Comparison of ENCODE assay signal across 8 cellular contexts in the genomic region with DNA sequence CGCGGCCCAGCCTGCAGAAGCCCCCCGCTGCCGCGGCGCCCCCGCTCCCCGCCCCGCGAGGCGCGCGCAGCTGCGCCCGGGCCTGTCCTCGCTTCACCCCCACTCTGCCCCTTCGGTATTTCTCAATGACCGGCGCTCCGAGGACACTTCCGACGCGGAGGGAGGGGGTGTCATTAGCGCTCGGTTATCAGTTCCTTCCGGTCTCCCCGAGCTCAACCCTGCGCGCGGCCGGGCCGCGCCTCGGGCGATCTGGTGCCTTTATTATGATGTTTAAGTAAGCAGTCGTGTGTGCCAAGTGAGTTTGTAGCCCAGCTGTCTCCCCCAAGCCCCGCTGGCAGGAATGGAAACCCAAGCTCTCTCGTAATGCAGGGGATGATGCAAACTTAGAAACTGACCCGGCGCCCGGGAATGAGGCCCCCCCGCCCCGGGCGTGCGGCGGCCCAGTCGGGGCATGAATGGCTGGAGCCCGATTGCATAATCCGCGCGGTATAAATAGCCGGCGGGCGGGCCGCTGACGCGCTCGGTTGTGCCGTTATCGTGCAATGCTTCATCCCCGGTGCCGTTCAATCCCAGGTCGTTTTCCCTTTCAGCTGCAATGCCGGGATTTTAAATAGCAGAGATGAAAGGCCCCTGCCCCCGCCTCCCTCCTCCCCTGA. TPM values are rescaled to one million over a fixed set of nuclear protein-coding genes. Genes with fewer than 3 reads are reported as not detected.
A peak's percentile ranks its signal among the peaks of the same experiment; 100 is the strongest.
DNase-seq lines count a peak whose midpoint lies in the region; TF ChIP-seq lines count a peak whose summit lies in the region.

No MANE protein-coding gene starts in this region.

- H3K4me2 ChIP-seq in Loucy (ENCODE audit: low read depth, low read length, poor library complexity, severe bottlenecking) (peak overlapping the region; percentile 94), osteoblast (ENCODE audit: insufficient read depth, low read length) (peak overlapping the region; percentile 89)

- intact Hi-C loops in adrenal gland (cut with DNase I) (loop anchor here in 1 of 2 donors (5.0 to 10.0 kb wide), 2 partner anchors 116 to 171 kb away; no protein-coding TSS in a partner anchor), cardiac septum (cut with DNase I) (loop anchor here (5.0 kb wide), 2 partner anchors 111 to 209 kb away; a partner anchor contains a TSS)

- H3K36me3 ChIP-seq in H7 (replicated peaks; ENCODE audit: control insufficient read depth, insufficient read depth, low read length): no peaks in the 10 kb centered on the region
- H3K36me3 ChIP-seq in Loucy (ENCODE audit: insufficient read depth, low read length): no peaks in the 10 kb centered on the region
- H3K36me3 ChIP-seq in SJCRH30: no peaks in the 10 kb centered on the region
- H3K36me3 ChIP-seq in adrenal gland (replicated peaks in 1 of 2): no peaks in the 10 kb centered on the region
- no peaks in the 10 kb centered on the region for H3K36me3 ChIP-seq in osteoblast (ENCODE audit: insufficient read depth, low read length)

- no peaks in the 10 kb centered on the region for H3K9me3 ChIP-seq in Loucy (ENCODE audit: insufficient read depth, low read depth, low read length)
- H3K9me3 ChIP-seq in SJCRH30 (replicated peaks): no peaks in the 10 kb centered on the region
- no peaks in the 10 kb centered on the region for H3K9me3 ChIP-seq in adrenal gland (replicated peaks in 1 of 3)
- no peaks in the 10 kb centered on the region for H3K9me3 ChIP-seq in osteoblast (ENCODE audit: low read depth, low read length)

- TF ChIP-seq CTCF in Loucy (conservative IDR thresholded peaks at IDR 0.05; ENCODE audit: low read length) (no peak), adrenal gland (IDR thresholded peaks at IDR 0.05) (no peak), osteoblast (IDR thresholded peaks at IDR 0.05; ENCODE audit: extremely low read depth, low read depth, low read length) (no peak)

- WGBS in adrenal gland, 4 donors: 0 to 2% (median 1%) methylated on average over 6 to 65 of the region's 65 CpGs

- TF ChIP-seq POLR2A in adrenal gland (IDR thresholded peaks at IDR 0.05): peak; percentile 63 to 78

- peak overlapping the region; percentile 75 for H3K27ac ChIP-seq in SJCRH30
- H3K27ac ChIP-seq in adrenal gland: peak overlapping the region; percentile 73 to 99 (median 97)
- peak overlapping the region; percentile 93 for H3K27ac ChIP-seq in osteoblast (ENCODE audit: low read depth, low read length)

- peak; percentile 87 for DNase-seq in GM04503 (ENCODE audit: low read depth)
- peak; percentile 84 for DNase-seq in H7
- peak; percentile 93 to 94 for DNase-seq in SJCRH30
- DNase-seq in adrenal gland: peak; percentile 91 to 97 (median 93)
- peak; percentile 95 for DNase-seq in cardiac septum (ENCODE audit: low spot score)
- DNase-seq in osteoblast (ENCODE audit: insufficient read length, low spot score, missing footprints): peak; percentile 99
- no peak for DNase-seq in NCI-H128 (lab: John Stamatoyannopoulos, UW; ENCODE audit: unreplicated experiment)

- no peaks in the 10 kb centered on the region for H3K9me2 ChIP-seq in Loucy (replicated peaks; ENCODE audit: low read depth, low read length)

- H3K4me3 ChIP-seq in H7 (ENCODE audit: insufficient read depth, low read depth, low read length): peak overlapping the region; percentile 83
- peak overlapping the region; percentile 80 for H3K4me3 ChIP-seq in Loucy (ENCODE audit: low read length, poor library complexity, severe bottlenecking)
- peak overlapping the region; percentile 66 for H3K4me3 ChIP-seq in SJCRH30
- H3K4me3 ChIP-seq in adrenal gland: peak overlapping the region; percentile 39 to 83 (median 63)
- peak overlapping the region; percentile 79 for H3K4me3 ChIP-seq in osteoblast (ENCODE audit: insufficient read depth, low read length)

- H4K20me1 ChIP-seq in Loucy (ENCODE audit: insufficient read depth, low read length, poor library complexity, severe bottlenecking) (no peaks in the 10 kb centered on the region), osteoblast (ENCODE audit: insufficient read depth, low read length) (no peaks in the 10 kb centered on the region)

- H3F3A ChIP-seq in Loucy (ENCODE audit: low read depth): peaks cover 7% of the 10 kb centered on the region; the same call in 1 of the 2 replicates

- H3K4me1 ChIP-seq in Loucy (ENCODE audit: insufficient read depth, low read length, poor library complexity, severe bottlenecking) (peaks cover 17% of the 10 kb centered on the region), SJCRH30 (peaks cover 4% of the 10 kb centered on the region; the same call in 1 of the 2 replicates), adrenal gland (replicated peaks in 1 of 2) (peaks cover 9 to 17% of the 10 kb centered on the region in 2 donors), osteoblast (ENCODE audit: insufficient read depth, low read length) (peaks cover 14% of the 10 kb centered on the region)

- H3K27me3 ChIP-seq in H7 (ENCODE audit: control insufficient read depth, insufficient read depth, low read length) (peaks cover 9% of the 10 kb centered on the region; the same call in 1 of the 2 replicates), Loucy (ENCODE audit: insufficient read depth, low read length, poor library complexity, severe bottlenecking) (peaks cover 6% of the 10 kb centered on the region), SJCRH30 (no peaks in the 10 kb centered on the region), adrenal gland (no peaks in the 10 kb centered on the region), osteoblast (ENCODE audit: insufficient read depth, low read length) (no peaks in the 10 kb centered on the region)

- peak overlapping the region; percentile 64 for H3K9ac ChIP-seq in Loucy (ENCODE audit: low read depth, low read length, poor library complexity, severe bottlenecking)

- H2AFZ ChIP-seq in Loucy (ENCODE audit: low read length) (peak overlapping the region; percentile 84), osteoblast (ENCODE audit: low read length) (peak overlapping the region; percentile 91)

- no peaks in the 10 kb centered on the region for H3K79me2 ChIP-seq in Loucy (ENCODE audit: insufficient read depth, low read length)
- peaks cover 14% of the 10 kb centered on the region for H3K79me2 ChIP-seq in osteoblast (ENCODE audit: insufficient read depth, low read length)

RNA-seq across cellular contexts. Expression of a gene that starts 3.9 kb away (rescaled TPM):
- total RNA-seq in H7 (2014; rRNA removed; shearing (Covaris generic)): 15.1 and 16.1 TPM in 2 replicates
- 20.8 and 22.3 TPM in 2 replicates for total RNA-seq in SJCRH30 (2014; rRNA removed; shearing (Covaris generic))
- total RNA-seq in adrenal gland: 10 to 100 TPM; 12.0 to 28.4 (median 18.2) TPM
- polyA plus RNA-seq in adrenal gland: 10 to 100 TPM in 2 of 3 donors, 1 to 10 TPM in 1; 8.8 to 16.5 (median 13.2) TPM
- 22.0 TPM for total RNA-seq in cardiac septum
- 15.3 and 17.4 TPM in 2 replicates for total RNA-seq in osteoblast
